19 cellular contexts compared by ENCODE assay signal in genomic region chr14:64682843-64683242, GRCh38. TPM values are rescaled to one million over a fixed set of nuclear protein-coding genes. Genes with fewer than 3 reads are reported as not detected.
DNase-seq lines count a peak whose midpoint lies in the region; ATAC-seq, FAIRE-seq and TF ChIP-seq lines count a peak whose summit lies in the region.
"Had no signal": no experiment of that assay in that cellular context is flagged by ENCODE, and none has a peak within 500 bp of the region (broad histone marks: within the 10 kb centered on the region; RNA-seq: fewer than 3 reads in every experiment).

No MANE protein-coding gene starts in this region.

- CTCF ChIA-PET in HepG2 (lab: Yijun Ruan, JAX; ENCODE audit: low intra/inter-chr PET ratio, low total read pairs): no interaction called here

- peak overlapping the region; percentile 61 for H3K4me2 ChIP-seq in HepG2 (ENCODE audit: low read depth, low read length)
- H3K4me2 ChIP-seq in keratinocyte (ENCODE audit: control insufficient read depth, extremely low read depth, insufficient read depth, low read depth, low read length): peak overlapping the region; percentile 42

- in situ Hi-C loops in HepG2 (cut with HindIII; ENCODE audit: extremely low pct_ligation_motif_present, low pct_unique_long_range_greater_than_20kb): no loop called here

- H3K9me1 ChIP-seq in keratinocyte (ENCODE audit: control insufficient read depth, extremely low read depth, insufficient read depth, low read length): peaks cover 3% of the 10 kb centered on the region

- H3K27ac ChIP-seq in HepG2 (ENCODE audit: extremely low read length, insufficient read depth, low read length): no peak overlapping the region
- no peak overlapping the region for H3K27ac ChIP-seq in right lobe of liver
- H3K27ac ChIP-seq in keratinocyte (ENCODE audit: control insufficient read depth, insufficient read depth, low read length): peak overlapping the region; percentile 91
- H3K27ac ChIP-seq in sigmoid colon: peak overlapping the region; percentile 83 to 90 (median 87)
- H3K27ac ChIP-seq: HL-60 had no signal

- BruUV-seq in HepG2 (replicated peaks; lab: Mats Ljungman, UMichigan): no TSS peak

- H3K4me3 ChIP-seq in HepG2 (replicated peaks in 1 of 3; ENCODE audit: insufficient read depth in 1 of 3, low read depth in 2 of 3, low read length in 3 of 3): peak overlapping the region in 1 of 3 experiments; percentile 40; a peak in 1 of 6 replicates
- H3K4me3 ChIP-seq in right lobe of liver: no peak overlapping the region
- H3K4me3 ChIP-seq in keratinocyte (ENCODE audit: control insufficient read depth in 2 of 3, extremely low read depth in 1 of 3, insufficient read depth in 2 of 3, low read depth in 1 of 3, low read length in 3 of 3): no peak overlapping the region
- H3K4me3 ChIP-seq in sigmoid colon: no peak overlapping the region
- H3K4me3 ChIP-seq: SK-N-MC had no signal

- H3K36me3 ChIP-seq in HepG2 (replicated peaks in 1 of 2; ENCODE audit: control insufficient read depth in 1 of 2, insufficient read depth in 2 of 2, low read length in 2 of 2) (no peaks in the 10 kb centered on the region), right lobe of liver (no peaks in the 10 kb centered on the region), keratinocyte (ENCODE audit: control insufficient read depth in 2 of 2, extremely low read depth in 1 of 2, insufficient read depth in 2 of 2, low read length in 2 of 2) (no peaks in the 10 kb centered on the region), sigmoid colon (no peaks in the 10 kb centered on the region)

- H3K4me1 ChIP-seq in HepG2 (ENCODE audit: insufficient read depth, low read length) (peaks cover 40% of the 10 kb centered on the region), right lobe of liver (no peaks in the 10 kb centered on the region), keratinocyte (ENCODE audit: control insufficient read depth, extremely low read depth, insufficient read depth, low read length) (peaks cover 38% of the 10 kb centered on the region), sigmoid colon (peaks cover 0 to 50% (median 47%) of the 10 kb centered on the region in 4 donors)

- ATAC-seq in HepG2 (no peak), right lobe of liver (no peak), HG02938 (IDR thresholded peaks at IDR 0.05; ENCODE audit: unreplicated experiment) (no peak)

- H3K27me3 ChIP-seq in HepG2 (ENCODE audit: control insufficient read depth in 1 of 2, insufficient read depth in 2 of 2, low read length in 2 of 2): peaks cover 5 to 28% of the 10 kb centered on the region in 2 experiments; a peak in 4 of 5 replicates
- H3K27me3 ChIP-seq in right lobe of liver: no peaks in the 10 kb centered on the region
- H3K27me3 ChIP-seq in keratinocyte (ENCODE audit: control insufficient read depth, extremely low read depth, insufficient read depth, low read length): no peaks in the 10 kb centered on the region
- H3K27me3 ChIP-seq in sigmoid colon: no peaks in the 10 kb centered on the region

- POLR2A ChIA-PET in HepG2 (lab: Yijun Ruan, JAX): no interaction called here

- intact Hi-C loops in HepG2 (cut with micrococcal nuclease; ENCODE audit: unreplicated experiment) (no loop called here), right lobe of liver (cut with DNase I) (no loop called here), sigmoid colon (cut with DNase I) (no loop called here)

- no peak overlapping the region for H2AFZ ChIP-seq in HepG2 (ENCODE audit: low read length)
- H2AFZ ChIP-seq in keratinocyte (ENCODE audit: control insufficient read depth, low read length): peak overlapping the region; percentile 2

- no peak for DNase-seq in HepG2 (ENCODE audit: low spot score)
- DNase-seq in right lobe of liver: no peak
- no peak for DNase-seq in keratinocyte (ENCODE audit: low read depth, low spot score)
- no peak for DNase-seq in sigmoid colon
- no peak for DNase-seq in DMS 273 treated with DMSO at 0.1 percent for 48 hours (lab: John Stamatoyannopoulos, UW)
- no peak for DNase-seq in HK-2 (ENCODE audit: unreplicated experiment)
- DNase-seq in activated effector memory CD4-positive, alpha-beta T cell treated with anti-CD3 and anti-CD28 coated beads, Interleukin-2, amount 50 U/mL, for 16 hours: no peak
- DNase-seq: activated CD4-positive, alpha-beta T cell treated with anti-CD3 and anti-CD28 coated beads for 4 hours; activated CD8-positive, alpha-beta memory T cell treated with anti-CD3 and anti-CD28 coated beads, Interleukin-2, amount 50 U/mL, for 48 hours; activated naive CD4-positive, alpha-beta T cell; CD4-positive, CD25-positive, alpha-beta regulatory T cell; DMS79; KG1; NCI-H1048; OCI-M1 had no signal

- WGBS in HepG2 (ENCODE audit: low lambda C conversion rate): 73% methylated on average over 5 of the region's 5 CpGs
- WGBS in right lobe of liver (ENCODE audit: insufficient coverage, low coverage, low lambda C conversion rate, missing lambda C conversion rate): 100% methylated on average over 3 of the region's 5 CpGs
- 95% methylated on average over 5 of the region's 5 CpGs for WGBS in sigmoid colon, 2 donors

- H3K9ac ChIP-seq in HepG2 (ENCODE audit: insufficient read depth, low read depth, low read length): no peak overlapping the region
- H3K9ac ChIP-seq in keratinocyte (ENCODE audit: control insufficient read depth, extremely low read depth, insufficient read depth, low read length): peak overlapping the region; percentile 66

- H3K9me3 ChIP-seq in HepG2 (ENCODE audit: low read length): no peaks in the 10 kb centered on the region
- H3K9me3 ChIP-seq in right lobe of liver: no peaks in the 10 kb centered on the region
- H3K9me3 ChIP-seq in keratinocyte (ENCODE audit: control insufficient read depth, low read depth, low read length): no peaks in the 10 kb centered on the region
- no peaks in the 10 kb centered on the region for H3K9me3 ChIP-seq in sigmoid colon

- dilution Hi-C loops in keratinocyte (cut with MboI; ENCODE audit: extremely low pct_ligation_motif_present, low sequenced_read_pairs): no loop called here

- no peaks in the 10 kb centered on the region for H3K79me2 ChIP-seq in HepG2 (ENCODE audit: insufficient read depth, low read length)
- no peaks in the 10 kb centered on the region for H3K79me2 ChIP-seq in keratinocyte (ENCODE audit: control insufficient read depth, insufficient read depth, low read length)

- H4K20me1 ChIP-seq in HepG2 (ENCODE audit: insufficient read depth, low read length): no peaks in the 10 kb centered on the region
- no peaks in the 10 kb centered on the region for H4K20me1 ChIP-seq in keratinocyte (ENCODE audit: control insufficient read depth, extremely low read depth, insufficient read depth, low read length)

- no peak for TF ChIP-seq RAD21 in HepG2 (CRISPR knock-in tag; IDR thresholded peaks at IDR 0.05)

- no peak for TF ChIP-seq CTCF in HepG2 (CRISPR knock-in tag; IDR thresholded peaks at IDR 0.05)
- no peak for TF ChIP-seq CTCF in right lobe of liver (IDR thresholded peaks at IDR 0.05)
- TF ChIP-seq CTCF in keratinocyte (optimal IDR thresholded peaks at IDR 0.05 in 1 of 3, IDR thresholded peaks at IDR 0.05 in 1 of 3, conservative IDR thresholded peaks at IDR 0.05 in 1 of 3; ENCODE audit: extremely low read depth in 1 of 3, insufficient read depth in 2 of 3, low read length in 3 of 3): no peak
- TF ChIP-seq CTCF in sigmoid colon (IDR thresholded peaks at IDR 0.05): no peak

- TF ChIP-seq POLR2A in HepG2 (IDR thresholded peaks at IDR 0.05; ENCODE audit: insufficient read depth in 1 of 2, low read depth in 2 of 2, low read length in 2 of 2) (no peak), right lobe of liver (IDR thresholded peaks at IDR 0.05) (no peak), sigmoid colon (IDR thresholded peaks at IDR 0.05) (no peak)

- FAIRE-seq in HepG2 (lab: Jason Lieb, UNC) (no peak), keratinocyte (lab: Jason Lieb, UNC) (no peak)
- FAIRE-seq: small intestine had no signal

- TF ChIP-seq EP300 in HepG2 (IDR thresholded peaks at IDR 0.05; ENCODE audit: low read depth in 2 of 2, low read length in 2 of 2): no peak
- no peak for TF ChIP-seq EP300 in HepG2 (CRISPR knock-in tag; IDR thresholded peaks at IDR 0.05; ENCODE audit: borderline replicate concordance)
- TF ChIP-seq EP300 in sigmoid colon (IDR thresholded peaks at IDR 0.05): no peak

RNA-seq across cellular contexts. Expression of gene PLEKHG3, which starts 21.4 kb away (rescaled TPM):
- 9.5 and 9.8 TPM in 2 replicates for total RNA-seq in HepG2 (2016; rRNA removed; fragmentation: Illumina TruSeq; extraction: Trizol)
- 0.61 and 0.88 TPM in 2 replicates for total RNA-seq in HepG2 (2016; cell fraction: cytosol; rRNA removed; fragmentation: Illumina TruSeq; extraction: Trizol; ENCODE audit: low read depth)
- 7.2 and 11.8 TPM in 2 replicates for total RNA-seq in HepG2 (2016; cell fraction: insoluble cytoplasmic fraction; rRNA removed; fragmentation: Illumina TruSeq; extraction: Trizol)
- total RNA-seq in HepG2 (2016; cell fraction: membrane; rRNA removed; fragmentation: Illumina TruSeq; extraction: Trizol): 5.6 and 6.4 TPM in 2 replicates
- total RNA-seq in HepG2 (2016; cell fraction: nucleus; rRNA removed; fragmentation: Illumina TruSeq; extraction: Trizol): 9.3 and 10.4 TPM in 2 replicates
- polyA plus RNA-seq in HepG2 (2011; rRNA removed): 7.1 and 7.2 TPM in 2 replicates
- polyA plus RNA-seq in HepG2 (2011; cell fraction: cytosol; rRNA removed): 2.7 and 5.6 TPM in 2 replicates
- polyA plus RNA-seq in HepG2 (2011; cell fraction: nucleus; rRNA removed): 13.8 and 16.9 TPM in 2 replicates
- 5.4 and 8.7 TPM in 2 replicates for polyA plus RNA-seq in HepG2 (2012)
- polyA plus RNA-seq in HepG2 (2016; cell fraction: cytosol; fragmentation: Illumina TruSeq; extraction: Trizol; ENCODE audit: low read depth): 0.60 and 0.61 TPM in 2 replicates
- polyA plus RNA-seq in HepG2 (2016; cell fraction: insoluble cytoplasmic fraction; fragmentation: Illumina TruSeq; extraction: Trizol; ENCODE audit: low read depth): 6.0 and 8.8 TPM in 2 replicates
- 2.1 and 2.2 TPM in 2 replicates for polyA plus RNA-seq in HepG2 (2016; cell fraction: membrane; fragmentation: Illumina TruSeq; extraction: Trizol; ENCODE audit: low read depth)
- 28.5 and 30.1 TPM in 2 replicates for polyA plus RNA-seq in HepG2 (2016; cell fraction: nucleus; fragmentation: Illumina TruSeq; extraction: Trizol; ENCODE audit: insufficient read depth, low read depth)
- polyA minus RNA-seq in HepG2 (2011; rRNA and poly(A)+ RNA removed; ENCODE audit: low replicate concordance): 9.5 and 51.9 TPM in 2 replicates
- 4.6 and 5.4 TPM in 2 replicates for polyA minus RNA-seq in HepG2 (2011; cell fraction: cytosol; rRNA and poly(A)+ RNA removed)
- 5.1 and 12.0 TPM in 2 replicates for polyA minus RNA-seq in HepG2 (2011; cell fraction: nucleus; rRNA and poly(A)+ RNA removed)
- total RNA-seq in right lobe of liver: 10 to 100 TPM; 25.4 to 49.1 (median 28.0) TPM
- 71.0 to 89.1 TPM (median 73.2 TPM) in 3 replicates for polyA plus RNA-seq in keratinocyte
- polyA plus RNA-seq in keratinocyte (2011; ENCODE audit: low read depth): 19.7 TPM
- polyA plus RNA-seq in keratinocyte (2011; cell fraction: cytosol; rRNA removed): 49.2 and 65.2 TPM in 2 replicates
- 171 and 186 TPM in 2 replicates for polyA plus RNA-seq in keratinocyte (2011; cell fraction: nucleus; rRNA removed)
- polyA plus RNA-seq in keratinocyte (2012; ENCODE audit: low replicate concordance): 36.9 and 94.1 TPM in 2 replicates
- polyA minus RNA-seq in keratinocyte: 96.2 to 104 TPM (median 102 TPM) in 3 replicates
- polyA minus RNA-seq in keratinocyte (2011; cell fraction: cytosol; rRNA and poly(A)+ RNA removed): 107 TPM
- 103 and 143 TPM in 2 replicates for polyA minus RNA-seq in keratinocyte (2011; cell fraction: nucleus; rRNA and poly(A)+ RNA removed)
- 10 to 100 TPM; 34.4 to 67.9 (median 52.3) TPM for total RNA-seq in sigmoid colon
- polyA plus RNA-seq in sigmoid colon: 10 to 100 TPM; 16.9 to 26.8 (median 17.4) TPM

Comparison
In these comparisons a context has a peak if more than half of its experiments do, and no peak if none do; other contexts are left out.
1. H3K27ac ChIP-seq: peak in keratinocyte (single experiment) and sigmoid colon (4 of 4); none in HepG2 (single experiment) and right lobe of liver (0 of 3).